ENCODE assay signal across 2 cellular contexts in the genomic region with DNA sequence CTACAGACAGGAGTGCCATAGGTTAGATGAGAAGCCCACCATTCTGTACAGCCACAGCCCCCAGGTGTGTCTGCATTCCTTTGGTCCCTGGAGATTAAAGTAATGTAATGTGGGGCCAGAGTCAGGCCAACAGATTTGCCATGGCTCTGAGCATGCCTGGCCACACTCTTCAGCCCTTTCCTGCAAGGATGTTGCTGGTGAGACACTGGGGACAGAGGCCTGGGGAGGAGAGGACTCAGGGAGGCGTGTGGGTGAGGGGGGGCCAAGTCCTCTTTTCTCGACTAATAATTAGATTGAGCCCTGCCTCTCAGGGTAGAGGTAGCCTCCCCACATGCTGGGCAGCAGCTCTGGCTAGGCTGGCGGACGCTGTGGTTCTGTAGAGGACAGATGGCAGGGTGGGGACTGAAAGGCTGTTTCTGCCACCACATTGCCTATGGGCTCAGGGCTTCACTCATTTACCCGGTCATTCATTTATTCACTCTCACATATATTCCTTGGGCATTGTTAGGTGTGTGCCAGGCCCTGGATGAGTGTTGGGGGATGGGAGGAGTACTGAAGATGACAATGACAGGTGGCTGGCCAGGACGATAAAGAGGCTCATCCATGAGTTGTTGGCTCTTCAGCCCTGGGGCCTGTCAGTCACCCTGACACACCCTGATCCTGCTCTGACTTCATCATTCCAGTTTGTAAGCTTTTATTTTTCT.
TF ChIP-seq lines count a peak whose summit lies in the region.

No MANE protein-coding gene starts in this region.

TF ChIP-seq in HCT116, 20 proteins besides CTCF, POLR2A, EP300 and RAD21:
- TF ChIP-seq, protein P1, sequence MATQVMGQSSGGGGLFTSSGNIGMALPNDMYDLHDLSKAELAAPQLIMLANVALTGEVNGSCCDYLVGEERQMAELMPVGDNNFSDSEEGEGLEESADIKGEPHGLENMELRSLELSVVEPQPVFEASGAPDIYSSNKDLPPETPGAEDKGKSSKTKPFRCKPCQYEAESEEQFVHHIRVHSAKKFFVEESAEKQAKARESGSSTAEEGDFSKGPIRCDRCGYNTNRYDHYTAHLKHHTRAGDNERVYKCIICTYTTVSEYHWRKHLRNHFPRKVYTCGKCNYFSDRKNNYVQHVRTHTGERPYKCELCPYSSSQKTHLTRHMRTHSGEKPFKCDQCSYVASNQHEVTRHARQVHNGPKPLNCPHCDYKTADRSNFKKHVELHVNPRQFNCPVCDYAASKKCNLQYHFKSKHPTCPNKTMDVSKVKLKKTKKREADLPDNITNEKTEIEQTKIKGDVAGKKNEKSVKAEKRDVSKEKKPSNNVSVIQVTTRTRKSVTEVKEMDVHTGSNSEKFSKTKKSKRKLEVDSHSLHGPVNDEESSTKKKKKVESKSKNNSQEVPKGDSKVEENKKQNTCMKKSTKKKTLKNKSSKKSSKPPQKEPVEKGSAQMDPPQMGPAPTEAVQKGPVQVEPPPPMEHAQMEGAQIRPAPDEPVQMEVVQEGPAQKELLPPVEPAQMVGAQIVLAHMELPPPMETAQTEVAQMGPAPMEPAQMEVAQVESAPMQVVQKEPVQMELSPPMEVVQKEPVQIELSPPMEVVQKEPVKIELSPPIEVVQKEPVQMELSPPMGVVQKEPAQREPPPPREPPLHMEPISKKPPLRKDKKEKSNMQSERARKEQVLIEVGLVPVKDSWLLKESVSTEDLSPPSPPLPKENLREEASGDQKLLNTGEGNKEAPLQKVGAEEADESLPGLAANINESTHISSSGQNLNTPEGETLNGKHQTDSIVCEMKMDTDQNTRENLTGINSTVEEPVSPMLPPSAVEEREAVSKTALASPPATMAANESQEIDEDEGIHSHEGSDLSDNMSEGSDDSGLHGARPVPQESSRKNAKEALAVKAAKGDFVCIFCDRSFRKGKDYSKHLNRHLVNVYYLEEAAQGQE (IDR thresholded peaks at IDR 0.05; ENCODE audit: low read depth) = no peak
- no peak for TF ChIP-seq CEBPB (IDR thresholded peaks at IDR 0.05; ENCODE audit: low read depth)
- no peak for TF ChIP-seq EZH2 (IDR thresholded peaks at IDR 0.05)
- TF ChIP-seq FOSL1 (IDR thresholded peaks at IDR 0.05; ENCODE audit: low read depth) = no peak
- TF ChIP-seq EGR1 (IDR thresholded peaks at IDR 0.05; ENCODE audit: low read depth) = no peak
- no peak for TF ChIP-seq TCF7L2 (IDR thresholded peaks at IDR 0.05; ENCODE audit: borderline replicate concordance, extremely low read depth, insufficient read depth, insufficient read length)
- TF ChIP-seq SP1 (IDR thresholded peaks at IDR 0.05; ENCODE audit: low read depth) = no peak
- TF ChIP-seq ELF1 (IDR thresholded peaks at IDR 0.05; ENCODE audit: borderline replicate concordance, low read depth) = no peak
- TF ChIP-seq ZNF274 (IDR thresholded peaks at IDR 0.05; ENCODE audit: low read depth, low read length) = no peak
- TF ChIP-seq, protein P2, sequence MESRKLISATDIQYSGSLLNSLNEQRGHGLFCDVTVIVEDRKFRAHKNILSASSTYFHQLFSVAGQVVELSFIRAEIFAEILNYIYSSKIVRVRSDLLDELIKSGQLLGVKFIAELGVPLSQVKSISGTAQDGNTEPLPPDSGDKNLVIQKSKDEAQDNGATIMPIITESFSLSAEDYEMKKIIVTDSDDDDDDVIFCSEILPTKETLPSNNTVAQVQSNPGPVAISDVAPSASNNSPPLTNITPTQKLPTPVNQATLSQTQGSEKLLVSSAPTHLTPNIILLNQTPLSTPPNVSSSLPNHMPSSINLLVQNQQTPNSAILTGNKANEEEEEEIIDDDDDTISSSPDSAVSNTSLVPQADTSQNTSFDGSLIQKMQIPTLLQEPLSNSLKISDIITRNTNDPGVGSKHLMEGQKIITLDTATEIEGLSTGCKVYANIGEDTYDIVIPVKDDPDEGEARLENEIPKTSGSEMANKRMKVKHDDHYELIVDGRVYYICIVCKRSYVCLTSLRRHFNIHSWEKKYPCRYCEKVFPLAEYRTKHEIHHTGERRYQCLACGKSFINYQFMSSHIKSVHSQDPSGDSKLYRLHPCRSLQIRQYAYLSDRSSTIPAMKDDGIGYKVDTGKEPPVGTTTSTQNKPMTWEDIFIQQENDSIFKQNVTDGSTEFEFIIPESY (IDR thresholded peaks at IDR 0.05; ENCODE audit: extremely low read depth, insufficient replicate concordance, low read length) = no peak
- TF ChIP-seq YY1 (IDR thresholded peaks at IDR 0.05; ENCODE audit: extremely low read depth, insufficient replicate concordance, low read depth, low read length) = no peak

TF ChIP-seq in H1, 55 proteins besides CTCF, POLR2A, EP300 and RAD21:
- TF ChIP-seq YY1 (IDR thresholded peaks at IDR 0.05; ENCODE audit: low read depth, low read length) (no peak), POU5F1 (IDR thresholded peaks at IDR 0.05; ENCODE audit: low read depth, low read length) (no peak), CHD1 (IDR thresholded peaks at IDR 0.05; ENCODE audit: low read depth, low read length) (no peak), TCF12 (IDR thresholded peaks at IDR 0.05; ENCODE audit: low read depth, low read length) (no peak), CREB1 (IDR thresholded peaks at IDR 0.05) (no peak), GTF2F1 (IDR thresholded peaks at IDR 0.05; ENCODE audit: borderline replicate concordance, low read depth, low read length) (no peak), KDM4A (IDR thresholded peaks at IDR 0.05; ENCODE audit: low read depth, low read length, severe bottlenecking) (no peak), SIN3A (conservative IDR thresholded peaks at IDR 0.05 in 1 of 2, IDR thresholded peaks at IDR 0.05 in 1 of 2; ENCODE audit: low read depth in 1 of 2, low read length in 2 of 2) (no peak), TAF1 (IDR thresholded peaks at IDR 0.05; ENCODE audit: low read depth, low read length) (no peak), SIRT6 (IDR thresholded peaks at IDR 0.05; ENCODE audit: low read length) (no peak), TAF7 (optimal IDR thresholded peaks at IDR 0.05; ENCODE audit: borderline replicate concordance, low read depth, low read length) (no peak), TEAD4 (IDR thresholded peaks at IDR 0.05; ENCODE audit: low read depth, low read length) (no peak), GABPA (IDR thresholded peaks at IDR 0.05; ENCODE audit: borderline replicate concordance, insufficient read depth, low read length) (no peak), BRCA1 (IDR thresholded peaks at IDR 0.05; ENCODE audit: low read depth, low read length) (no peak), SP2 (IDR thresholded peaks at IDR 0.05; ENCODE audit: low read length) (no peak), CBX5 (IDR thresholded peaks at IDR 0.05; ENCODE audit: low read depth, low read length) (no peak), NANOG (IDR thresholded peaks at IDR 0.05; ENCODE audit: insufficient read depth, low read depth, low read length, poor library complexity, severe bottlenecking) (no peak), BCL11A (IDR thresholded peaks at IDR 0.05; ENCODE audit: low read depth in 2 of 2, low read length in 2 of 2) (no peak)
- TF ChIP-seq, protein P3, sequence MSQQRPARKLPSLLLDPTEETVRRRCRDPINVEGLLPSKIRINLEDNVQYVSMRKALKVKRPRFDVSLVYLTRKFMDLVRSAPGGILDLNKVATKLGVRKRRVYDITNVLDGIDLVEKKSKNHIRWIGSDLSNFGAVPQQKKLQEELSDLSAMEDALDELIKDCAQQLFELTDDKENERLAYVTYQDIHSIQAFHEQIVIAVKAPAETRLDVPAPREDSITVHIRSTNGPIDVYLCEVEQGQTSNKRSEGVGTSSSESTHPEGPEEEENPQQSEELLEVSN (IDR thresholded peaks at IDR 0.05) = no peak
- TF ChIP-seq, protein P4, sequence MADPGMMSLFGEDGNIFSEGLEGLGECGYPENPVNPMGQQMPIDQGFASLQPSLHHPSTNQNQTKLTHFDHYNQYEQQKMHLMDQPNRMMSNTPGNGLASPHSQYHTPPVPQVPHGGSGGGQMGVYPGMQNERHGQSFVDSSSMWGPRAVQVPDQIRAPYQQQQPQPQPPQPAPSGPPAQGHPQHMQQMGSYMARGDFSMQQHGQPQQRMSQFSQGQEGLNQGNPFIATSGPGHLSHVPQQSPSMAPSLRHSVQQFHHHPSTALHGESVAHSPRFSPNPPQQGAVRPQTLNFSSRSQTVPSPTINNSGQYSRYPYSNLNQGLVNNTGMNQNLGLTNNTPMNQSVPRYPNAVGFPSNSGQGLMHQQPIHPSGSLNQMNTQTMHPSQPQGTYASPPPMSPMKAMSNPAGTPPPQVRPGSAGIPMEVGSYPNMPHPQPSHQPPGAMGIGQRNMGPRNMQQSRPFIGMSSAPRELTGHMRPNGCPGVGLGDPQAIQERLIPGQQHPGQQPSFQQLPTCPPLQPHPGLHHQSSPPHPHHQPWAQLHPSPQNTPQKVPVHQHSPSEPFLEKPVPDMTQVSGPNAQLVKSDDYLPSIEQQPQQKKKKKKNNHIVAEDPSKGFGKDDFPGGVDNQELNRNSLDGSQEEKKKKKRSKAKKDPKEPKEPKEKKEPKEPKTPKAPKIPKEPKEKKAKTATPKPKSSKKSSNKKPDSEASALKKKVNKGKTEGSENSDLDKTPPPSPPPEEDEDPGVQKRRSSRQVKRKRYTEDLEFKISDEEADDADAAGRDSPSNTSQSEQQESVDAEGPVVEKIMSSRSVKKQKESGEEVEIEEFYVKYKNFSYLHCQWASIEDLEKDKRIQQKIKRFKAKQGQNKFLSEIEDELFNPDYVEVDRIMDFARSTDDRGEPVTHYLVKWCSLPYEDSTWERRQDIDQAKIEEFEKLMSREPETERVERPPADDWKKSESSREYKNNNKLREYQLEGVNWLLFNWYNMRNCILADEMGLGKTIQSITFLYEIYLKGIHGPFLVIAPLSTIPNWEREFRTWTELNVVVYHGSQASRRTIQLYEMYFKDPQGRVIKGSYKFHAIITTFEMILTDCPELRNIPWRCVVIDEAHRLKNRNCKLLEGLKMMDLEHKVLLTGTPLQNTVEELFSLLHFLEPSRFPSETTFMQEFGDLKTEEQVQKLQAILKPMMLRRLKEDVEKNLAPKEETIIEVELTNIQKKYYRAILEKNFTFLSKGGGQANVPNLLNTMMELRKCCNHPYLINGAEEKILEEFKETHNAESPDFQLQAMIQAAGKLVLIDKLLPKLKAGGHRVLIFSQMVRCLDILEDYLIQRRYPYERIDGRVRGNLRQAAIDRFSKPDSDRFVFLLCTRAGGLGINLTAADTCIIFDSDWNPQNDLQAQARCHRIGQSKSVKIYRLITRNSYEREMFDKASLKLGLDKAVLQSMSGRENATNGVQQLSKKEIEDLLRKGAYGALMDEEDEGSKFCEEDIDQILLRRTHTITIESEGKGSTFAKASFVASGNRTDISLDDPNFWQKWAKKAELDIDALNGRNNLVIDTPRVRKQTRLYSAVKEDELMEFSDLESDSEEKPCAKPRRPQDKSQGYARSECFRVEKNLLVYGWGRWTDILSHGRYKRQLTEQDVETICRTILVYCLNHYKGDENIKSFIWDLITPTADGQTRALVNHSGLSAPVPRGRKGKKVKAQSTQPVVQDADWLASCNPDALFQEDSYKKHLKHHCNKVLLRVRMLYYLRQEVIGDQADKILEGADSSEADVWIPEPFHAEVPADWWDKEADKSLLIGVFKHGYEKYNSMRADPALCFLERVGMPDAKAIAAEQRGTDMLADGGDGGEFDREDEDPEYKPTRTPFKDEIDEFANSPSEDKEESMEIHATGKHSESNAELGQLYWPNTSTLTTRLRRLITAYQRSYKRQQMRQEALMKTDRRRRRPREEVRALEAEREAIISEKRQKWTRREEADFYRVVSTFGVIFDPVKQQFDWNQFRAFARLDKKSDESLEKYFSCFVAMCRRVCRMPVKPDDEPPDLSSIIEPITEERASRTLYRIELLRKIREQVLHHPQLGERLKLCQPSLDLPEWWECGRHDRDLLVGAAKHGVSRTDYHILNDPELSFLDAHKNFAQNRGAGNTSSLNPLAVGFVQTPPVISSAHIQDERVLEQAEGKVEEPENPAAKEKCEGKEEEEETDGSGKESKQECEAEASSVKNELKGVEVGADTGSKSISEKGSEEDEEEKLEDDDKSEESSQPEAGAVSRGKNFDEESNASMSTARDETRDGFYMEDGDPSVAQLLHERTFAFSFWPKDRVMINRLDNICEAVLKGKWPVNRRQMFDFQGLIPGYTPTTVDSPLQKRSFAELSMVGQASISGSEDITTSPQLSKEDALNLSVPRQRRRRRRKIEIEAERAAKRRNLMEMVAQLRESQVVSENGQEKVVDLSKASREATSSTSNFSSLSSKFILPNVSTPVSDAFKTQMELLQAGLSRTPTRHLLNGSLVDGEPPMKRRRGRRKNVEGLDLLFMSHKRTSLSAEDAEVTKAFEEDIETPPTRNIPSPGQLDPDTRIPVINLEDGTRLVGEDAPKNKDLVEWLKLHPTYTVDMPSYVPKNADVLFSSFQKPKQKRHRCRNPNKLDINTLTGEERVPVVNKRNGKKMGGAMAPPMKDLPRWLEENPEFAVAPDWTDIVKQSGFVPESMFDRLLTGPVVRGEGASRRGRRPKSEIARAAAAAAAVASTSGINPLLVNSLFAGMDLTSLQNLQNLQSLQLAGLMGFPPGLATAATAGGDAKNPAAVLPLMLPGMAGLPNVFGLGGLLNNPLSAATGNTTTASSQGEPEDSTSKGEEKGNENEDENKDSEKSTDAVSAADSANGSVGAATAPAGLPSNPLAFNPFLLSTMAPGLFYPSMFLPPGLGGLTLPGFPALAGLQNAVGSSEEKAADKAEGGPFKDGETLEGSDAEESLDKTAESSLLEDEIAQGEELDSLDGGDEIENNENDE (IDR thresholded peaks at IDR 0.05; ENCODE audit: insufficient replicate concordance, low read length) = no peak
